1 cellular context compared by ENCODE assay signal in the genomic region with DNA sequence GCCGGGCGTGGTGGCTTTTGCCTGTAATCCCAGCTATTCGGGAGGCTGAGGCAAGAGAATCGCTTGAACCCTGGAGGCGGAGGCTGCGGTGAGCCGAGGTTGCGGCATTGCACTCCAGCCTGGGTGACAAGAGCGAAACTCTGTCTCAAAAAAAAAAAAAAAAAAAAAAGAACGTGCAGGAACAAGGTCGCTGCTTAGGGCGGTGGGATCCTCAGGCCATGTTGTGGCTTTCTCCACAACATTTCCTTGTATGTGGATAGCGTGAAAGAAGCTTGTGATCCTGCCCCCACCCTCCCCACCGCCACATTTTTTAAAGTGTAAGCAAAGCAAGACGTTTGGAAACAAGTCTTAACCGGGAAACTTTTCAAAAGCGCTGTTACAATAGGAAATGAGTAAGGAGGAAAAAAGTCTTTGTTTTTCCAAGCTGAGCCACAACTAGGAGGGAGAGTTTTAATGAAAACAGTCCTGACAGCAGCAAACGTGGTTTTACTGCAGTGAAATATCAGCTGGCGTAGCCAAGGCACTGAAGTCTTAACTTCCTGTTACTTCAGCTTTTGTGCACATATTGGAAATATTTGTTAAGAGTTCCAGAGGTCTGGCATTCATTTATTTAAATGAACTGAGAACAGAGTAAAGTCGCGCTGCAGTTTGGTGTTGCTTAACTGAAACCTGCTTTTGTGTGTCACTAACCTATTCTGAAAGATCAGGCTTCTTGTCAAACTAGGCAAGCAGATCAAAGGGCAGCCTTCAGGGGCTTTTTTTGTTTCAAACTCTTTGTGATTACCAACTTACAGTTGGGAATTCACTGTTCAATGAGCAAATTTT.
A peak's percentile ranks its signal among the peaks of the same experiment; 100 is the strongest.
TF ChIP-seq lines count a peak whose summit lies in the region.

No MANE protein-coding gene starts in this region.

TF ChIP-seq in K562, 482 proteins besides CTCF, POLR2A, EP300 and RAD21 (continued from another document and continues in another):
- TF ChIP-seq, protein P1, sequence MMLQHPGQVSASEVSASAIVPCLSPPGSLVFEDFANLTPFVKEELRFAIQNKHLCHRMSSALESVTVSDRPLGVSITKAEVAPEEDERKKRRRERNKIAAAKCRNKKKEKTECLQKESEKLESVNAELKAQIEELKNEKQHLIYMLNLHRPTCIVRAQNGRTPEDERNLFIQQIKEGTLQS (IDR thresholded peaks at IDR 0.05): no peak
- TF ChIP-seq, protein P1 (CRISPR knock-in tag; conservative IDR thresholded peaks at IDR 0.05): no peak
- TF ChIP-seq, protein P2, sequence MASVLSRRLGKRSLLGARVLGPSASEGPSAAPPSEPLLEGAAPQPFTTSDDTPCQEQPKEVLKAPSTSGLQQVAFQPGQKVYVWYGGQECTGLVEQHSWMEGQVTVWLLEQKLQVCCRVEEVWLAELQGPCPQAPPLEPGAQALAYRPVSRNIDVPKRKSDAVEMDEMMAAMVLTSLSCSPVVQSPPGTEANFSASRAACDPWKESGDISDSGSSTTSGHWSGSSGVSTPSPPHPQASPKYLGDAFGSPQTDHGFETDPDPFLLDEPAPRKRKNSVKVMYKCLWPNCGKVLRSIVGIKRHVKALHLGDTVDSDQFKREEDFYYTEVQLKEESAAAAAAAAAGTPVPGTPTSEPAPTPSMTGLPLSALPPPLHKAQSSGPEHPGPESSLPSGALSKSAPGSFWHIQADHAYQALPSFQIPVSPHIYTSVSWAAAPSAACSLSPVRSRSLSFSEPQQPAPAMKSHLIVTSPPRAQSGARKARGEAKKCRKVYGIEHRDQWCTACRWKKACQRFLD (CRISPR knock-in tag; IDR thresholded peaks at IDR 0.05): no peak
- TF ChIP-seq CEBPB (tag; IDR thresholded peaks at IDR 0.05) (no peak), THRAP3 (IDR thresholded peaks at IDR 0.05; ENCODE audit: borderline replicate concordance) (no peak), MTA1 (IDR thresholded peaks at IDR 0.05; ENCODE audit: borderline replicate concordance) (no peak), FOXJ2 (tag; IDR thresholded peaks at IDR 0.05) (no peak), SAP30 (IDR thresholded peaks at IDR 0.05; ENCODE audit: borderline replicate concordance, insufficient read depth, low read depth, low read length, poor library complexity, severe bottlenecking) (peak; percentile 78), BHLHE40 (IDR thresholded peaks at IDR 0.05; ENCODE audit: low read length) (0 out of 2 replicates have a peak, but pooled peaks have one; percentile 6), SMARCA5 (IDR thresholded peaks at IDR 0.05) (no peak), HCFC1 (IDR thresholded peaks at IDR 0.05; ENCODE audit: low read depth, low read length) (no peak), TEAD1 (CRISPR knock-in tag; IDR thresholded peaks at IDR 0.05) (peak; percentile 5 to 74; a peak in 1 of 4 replicates), NR4A1 (CRISPR knock-in tag; IDR thresholded peaks at IDR 0.05) (no peak), NR4A1 (tag; IDR thresholded peaks at IDR 0.05) (no peak), ZEB2 (IDR thresholded peaks at IDR 0.05) (no peak), NFRKB (IDR thresholded peaks at IDR 0.05; ENCODE audit: low read depth) (no peak), CHD1 (IDR thresholded peaks at IDR 0.05; ENCODE audit: low read length) (peak; percentile 76), RBM34 (IDR thresholded peaks at IDR 0.05; ENCODE audit: borderline replicate concordance, insufficient read depth, low read length) (no peak), FOXK1 (CRISPR knock-in tag; IDR thresholded peaks at IDR 0.05; ENCODE audit: borderline replicate concordance) (no peak), SMARCB1 (IDR thresholded peaks at IDR 0.05; ENCODE audit: insufficient read length, low read depth) (no peak), HNRNPUL1 (IDR thresholded peaks at IDR 0.05; ENCODE audit: low read length) (no peak), NR2C2 (CRISPR knock-in tag; IDR thresholded peaks at IDR 0.05) (no peak), NR2C2 (tag; IDR thresholded peaks at IDR 0.05) (no peak), SMARCA4 (IDR thresholded peaks at IDR 0.05) (no peak), ZNF551 (CRISPR knock-in tag; IDR thresholded peaks at IDR 0.05) (no peak)
- TF ChIP-seq, protein P3, sequence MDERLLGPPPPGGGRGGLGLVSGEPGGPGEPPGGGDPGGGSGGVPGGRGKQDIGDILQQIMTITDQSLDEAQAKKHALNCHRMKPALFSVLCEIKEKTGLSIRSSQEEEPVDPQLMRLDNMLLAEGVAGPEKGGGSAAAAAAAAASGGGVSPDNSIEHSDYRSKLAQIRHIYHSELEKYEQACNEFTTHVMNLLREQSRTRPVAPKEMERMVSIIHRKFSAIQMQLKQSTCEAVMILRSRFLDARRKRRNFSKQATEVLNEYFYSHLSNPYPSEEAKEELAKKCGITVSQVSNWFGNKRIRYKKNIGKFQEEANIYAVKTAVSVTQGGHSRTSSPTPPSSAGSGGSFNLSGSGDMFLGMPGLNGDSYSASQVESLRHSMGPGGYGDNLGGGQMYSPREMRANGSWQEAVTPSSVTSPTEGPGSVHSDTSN (CRISPR knock-in tag; IDR thresholded peaks at IDR 0.05; ENCODE audit: low read depth): no peak
- TF ChIP-seq, protein P3 (tag; conservative IDR thresholded peaks at IDR 0.05; ENCODE audit: low read depth): no peak
- TF ChIP-seq, protein P4, sequence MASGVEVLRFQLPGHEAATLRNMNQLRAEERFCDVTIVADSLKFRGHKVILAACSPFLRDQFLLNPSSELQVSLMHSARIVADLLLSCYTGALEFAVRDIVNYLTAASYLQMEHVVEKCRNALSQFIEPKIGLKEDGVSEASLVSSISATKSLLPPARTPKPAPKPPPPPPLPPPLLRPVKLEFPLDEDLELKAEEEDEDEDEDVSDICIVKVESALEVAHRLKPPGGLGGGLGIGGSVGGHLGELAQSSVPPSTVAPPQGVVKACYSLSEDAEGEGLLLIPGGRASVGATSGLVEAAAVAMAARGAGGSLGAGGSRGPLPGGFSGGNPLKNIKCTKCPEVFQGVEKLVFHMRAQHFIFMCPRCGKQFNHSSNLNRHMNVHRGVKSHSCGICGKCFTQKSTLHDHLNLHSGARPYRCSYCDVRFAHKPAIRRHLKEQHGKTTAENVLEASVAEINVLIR (CRISPR knock-in tag; IDR thresholded peaks at IDR 0.05): no peak
- TF ChIP-seq, protein P5, sequence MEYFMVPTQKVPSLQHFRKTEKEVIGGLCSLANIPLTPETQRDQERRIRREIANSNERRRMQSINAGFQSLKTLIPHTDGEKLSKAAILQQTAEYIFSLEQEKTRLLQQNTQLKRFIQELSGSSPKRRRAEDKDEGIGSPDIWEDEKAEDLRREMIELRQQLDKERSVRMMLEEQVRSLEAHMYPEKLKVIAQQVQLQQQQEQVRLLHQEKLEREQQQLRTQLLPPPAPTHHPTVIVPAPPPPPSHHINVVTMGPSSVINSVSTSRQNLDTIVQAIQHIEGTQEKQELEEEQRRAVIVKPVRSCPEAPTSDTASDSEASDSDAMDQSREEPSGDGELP (CRISPR knock-in tag; IDR thresholded peaks at IDR 0.05; ENCODE audit: borderline replicate concordance): peak; percentile 23
- TF ChIP-seq, protein P6, sequence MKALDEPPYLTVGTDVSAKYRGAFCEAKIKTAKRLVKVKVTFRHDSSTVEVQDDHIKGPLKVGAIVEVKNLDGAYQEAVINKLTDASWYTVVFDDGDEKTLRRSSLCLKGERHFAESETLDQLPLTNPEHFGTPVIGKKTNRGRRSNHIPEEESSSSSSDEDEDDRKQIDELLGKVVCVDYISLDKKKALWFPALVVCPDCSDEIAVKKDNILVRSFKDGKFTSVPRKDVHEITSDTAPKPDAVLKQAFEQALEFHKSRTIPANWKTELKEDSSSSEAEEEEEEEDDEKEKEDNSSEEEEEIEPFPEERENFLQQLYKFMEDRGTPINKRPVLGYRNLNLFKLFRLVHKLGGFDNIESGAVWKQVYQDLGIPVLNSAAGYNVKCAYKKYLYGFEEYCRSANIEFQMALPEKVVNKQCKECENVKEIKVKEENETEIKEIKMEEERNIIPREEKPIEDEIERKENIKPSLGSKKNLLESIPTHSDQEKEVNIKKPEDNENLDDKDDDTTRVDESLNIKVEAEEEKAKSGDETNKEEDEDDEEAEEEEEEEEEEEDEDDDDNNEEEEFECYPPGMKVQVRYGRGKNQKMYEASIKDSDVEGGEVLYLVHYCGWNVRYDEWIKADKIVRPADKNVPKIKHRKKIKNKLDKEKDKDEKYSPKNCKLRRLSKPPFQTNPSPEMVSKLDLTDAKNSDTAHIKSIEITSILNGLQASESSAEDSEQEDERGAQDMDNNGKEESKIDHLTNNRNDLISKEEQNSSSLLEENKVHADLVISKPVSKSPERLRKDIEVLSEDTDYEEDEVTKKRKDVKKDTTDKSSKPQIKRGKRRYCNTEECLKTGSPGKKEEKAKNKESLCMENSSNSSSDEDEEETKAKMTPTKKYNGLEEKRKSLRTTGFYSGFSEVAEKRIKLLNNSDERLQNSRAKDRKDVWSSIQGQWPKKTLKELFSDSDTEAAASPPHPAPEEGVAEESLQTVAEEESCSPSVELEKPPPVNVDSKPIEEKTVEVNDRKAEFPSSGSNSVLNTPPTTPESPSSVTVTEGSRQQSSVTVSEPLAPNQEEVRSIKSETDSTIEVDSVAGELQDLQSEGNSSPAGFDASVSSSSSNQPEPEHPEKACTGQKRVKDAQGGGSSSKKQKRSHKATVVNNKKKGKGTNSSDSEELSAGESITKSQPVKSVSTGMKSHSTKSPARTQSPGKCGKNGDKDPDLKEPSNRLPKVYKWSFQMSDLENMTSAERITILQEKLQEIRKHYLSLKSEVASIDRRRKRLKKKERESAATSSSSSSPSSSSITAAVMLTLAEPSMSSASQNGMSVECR (CRISPR knock-in tag; IDR thresholded peaks at IDR 0.05): peak; percentile 77
- TF ChIP-seq, protein P7, sequence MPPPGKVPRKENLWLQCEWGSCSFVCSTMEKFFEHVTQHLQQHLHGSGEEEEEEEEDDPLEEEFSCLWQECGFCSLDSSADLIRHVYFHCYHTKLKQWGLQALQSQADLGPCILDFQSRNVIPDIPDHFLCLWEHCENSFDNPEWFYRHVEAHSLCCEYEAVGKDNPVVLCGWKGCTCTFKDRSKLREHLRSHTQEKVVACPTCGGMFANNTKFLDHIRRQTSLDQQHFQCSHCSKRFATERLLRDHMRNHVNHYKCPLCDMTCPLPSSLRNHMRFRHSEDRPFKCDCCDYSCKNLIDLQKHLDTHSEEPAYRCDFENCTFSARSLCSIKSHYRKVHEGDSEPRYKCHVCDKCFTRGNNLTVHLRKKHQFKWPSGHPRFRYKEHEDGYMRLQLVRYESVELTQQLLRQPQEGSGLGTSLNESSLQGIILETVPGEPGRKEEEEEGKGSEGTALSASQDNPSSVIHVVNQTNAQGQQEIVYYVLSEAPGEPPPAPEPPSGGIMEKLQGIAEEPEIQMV (tag; conservative IDR thresholded peaks at IDR 0.05; ENCODE audit: low read depth): no peak
- TF ChIP-seq, protein P8, sequence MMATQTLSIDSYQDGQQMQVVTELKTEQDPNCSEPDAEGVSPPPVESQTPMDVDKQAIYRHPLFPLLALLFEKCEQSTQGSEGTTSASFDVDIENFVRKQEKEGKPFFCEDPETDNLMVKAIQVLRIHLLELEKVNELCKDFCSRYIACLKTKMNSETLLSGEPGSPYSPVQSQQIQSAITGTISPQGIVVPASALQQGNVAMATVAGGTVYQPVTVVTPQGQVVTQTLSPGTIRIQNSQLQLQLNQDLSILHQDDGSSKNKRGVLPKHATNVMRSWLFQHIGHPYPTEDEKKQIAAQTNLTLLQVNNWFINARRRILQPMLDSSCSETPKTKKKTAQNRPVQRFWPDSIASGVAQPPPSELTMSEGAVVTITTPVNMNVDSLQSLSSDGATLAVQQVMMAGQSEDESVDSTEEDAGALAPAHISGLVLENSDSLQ (IDR thresholded peaks at IDR 0.05): no peak
- TF ChIP-seq, protein P9, sequence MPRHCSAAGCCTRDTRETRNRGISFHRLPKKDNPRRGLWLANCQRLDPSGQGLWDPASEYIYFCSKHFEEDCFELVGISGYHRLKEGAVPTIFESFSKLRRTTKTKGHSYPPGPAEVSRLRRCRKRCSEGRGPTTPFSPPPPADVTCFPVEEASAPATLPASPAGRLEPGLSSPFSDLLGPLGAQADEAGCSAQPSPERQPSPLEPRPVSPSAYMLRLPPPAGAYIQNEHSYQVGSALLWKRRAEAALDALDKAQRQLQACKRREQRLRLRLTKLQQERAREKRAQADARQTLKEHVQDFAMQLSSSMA (CRISPR knock-in tag; IDR thresholded peaks at IDR 0.05): no peak
- TF ChIP-seq, protein P10, sequence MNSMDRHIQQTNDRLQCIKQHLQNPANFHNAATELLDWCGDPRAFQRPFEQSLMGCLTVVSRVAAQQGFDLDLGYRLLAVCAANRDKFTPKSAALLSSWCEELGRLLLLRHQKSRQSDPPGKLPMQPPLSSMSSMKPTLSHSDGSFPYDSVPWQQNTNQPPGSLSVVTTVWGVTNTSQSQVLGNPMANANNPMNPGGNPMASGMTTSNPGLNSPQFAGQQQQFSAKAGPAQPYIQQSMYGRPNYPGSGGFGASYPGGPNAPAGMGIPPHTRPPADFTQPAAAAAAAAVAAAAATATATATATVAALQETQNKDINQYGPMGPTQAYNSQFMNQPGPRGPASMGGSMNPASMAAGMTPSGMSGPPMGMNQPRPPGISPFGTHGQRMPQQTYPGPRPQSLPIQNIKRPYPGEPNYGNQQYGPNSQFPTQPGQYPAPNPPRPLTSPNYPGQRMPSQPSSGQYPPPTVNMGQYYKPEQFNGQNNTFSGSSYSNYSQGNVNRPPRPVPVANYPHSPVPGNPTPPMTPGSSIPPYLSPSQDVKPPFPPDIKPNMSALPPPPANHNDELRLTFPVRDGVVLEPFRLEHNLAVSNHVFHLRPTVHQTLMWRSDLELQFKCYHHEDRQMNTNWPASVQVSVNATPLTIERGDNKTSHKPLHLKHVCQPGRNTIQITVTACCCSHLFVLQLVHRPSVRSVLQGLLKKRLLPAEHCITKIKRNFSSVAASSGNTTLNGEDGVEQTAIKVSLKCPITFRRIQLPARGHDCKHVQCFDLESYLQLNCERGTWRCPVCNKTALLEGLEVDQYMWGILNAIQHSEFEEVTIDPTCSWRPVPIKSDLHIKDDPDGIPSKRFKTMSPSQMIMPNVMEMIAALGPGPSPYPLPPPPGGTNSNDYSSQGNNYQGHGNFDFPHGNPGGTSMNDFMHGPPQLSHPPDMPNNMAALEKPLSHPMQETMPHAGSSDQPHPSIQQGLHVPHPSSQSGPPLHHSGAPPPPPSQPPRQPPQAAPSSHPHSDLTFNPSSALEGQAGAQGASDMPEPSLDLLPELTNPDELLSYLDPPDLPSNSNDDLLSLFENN (IDR thresholded peaks at IDR 0.05; ENCODE audit: low read depth in 2 of 2, low read length in 2 of 2): no peak
